In genomic region chr9:12819436-12820185, GRCh38 we compare ENCODE assay signal across 8 cellular contexts. TPM values are rescaled to one million over a fixed set of nuclear protein-coding genes. Genes with fewer than 3 reads are reported as not detected.
DNase-seq lines count a peak whose midpoint lies in the region; ATAC-seq, FAIRE-seq and TF ChIP-seq lines count a peak whose summit lies in the region.

No MANE protein-coding gene starts in this region.

- WGBS in aorta, 2 donors, result 92 to 93% methylated on average over 9 of the region's 9 CpGs

- H3K27ac ChIP-seq in left ventricle myocardium inferior (replicated peaks), result no peak overlapping the region
- peak overlapping the region; percentile 24 to 36 for H3K27ac ChIP-seq in aorta (ENCODE audit: low read depth in 1 of 2, low read length in 2 of 2)

- H3K9me3 ChIP-seq in left ventricle myocardium inferior (replicated peaks), result no peaks in the 10 kb centered on the region
- H3K9me3 ChIP-seq in aorta (ENCODE audit: control insufficient read depth, low read length), result no peaks in the 10 kb centered on the region

- no peak for TF ChIP-seq POLR2A in GM12892 (IDR thresholded peaks at IDR 0.05; ENCODE audit: low read depth, low read length)

- H3K4me1 ChIP-seq in left ventricle myocardium inferior (peaks cover 20% of the 10 kb centered on the region), aorta (ENCODE audit: control insufficient read depth in 1 of 2, insufficient read depth in 2 of 2, low read length in 2 of 2) (peaks cover 5% of the 10 kb centered on the region in 2 donors)

- H3K27me3 ChIP-seq in left ventricle myocardium inferior (ENCODE audit: low read depth), result no peaks in the 10 kb centered on the region
- H3K27me3 ChIP-seq in aorta (ENCODE audit: control insufficient read depth in 1 of 2, insufficient read depth in 2 of 2, low read length in 1 of 2), result no peaks in the 10 kb centered on the region

- ATAC-seq in Right ventricle myocardium superior (ENCODE audit: poor library complexity) (no peak), aorta (ENCODE audit: low FRiP score) (no peak)

- FAIRE-seq in GM12892 (lab: Jason Lieb, UNC), result no peak

- intact Hi-C loops in left ventricle myocardium inferior (cut with micrococcal nuclease), result loop anchor here (10.0 kb wide), 1 partner anchor 95 kb away; no protein-coding TSS in a partner anchor
- intact Hi-C loops in Right ventricle myocardium superior (cut with DNase I), result no loop called here
- intact Hi-C loops in aorta (cut with DNase I), result loop anchor here (5.0 to 10.0 kb wide), 3 partner anchors 42 to 95 kb away; partner anchors contain the start of gene LURAP1L (in 1 of the 2)

- H3K36me3 ChIP-seq in left ventricle myocardium inferior (no peaks in the 10 kb centered on the region), aorta (ENCODE audit: control insufficient read depth in 1 of 2, insufficient read depth in 2 of 2, low read length in 1 of 2) (no peaks in the 10 kb centered on the region)

- DNase-seq in left ventricle myocardium inferior (no peak), Right ventricle myocardium superior (no peak), epithelial cell of esophagus (ENCODE audit: low read depth) (peak; percentile 51), aorta (no peak), GM12892 (ENCODE audit: insufficient read length) (no peak), activated gamma-delta T cell (lab: John Stamatoyannopoulos, UW) (no peak), KG1 (lab: John Stamatoyannopoulos, UW) (no peak)

- H3K4me3 ChIP-seq in left ventricle myocardium inferior (no peak overlapping the region), epithelial cell of esophagus (ENCODE audit: low read length) (no peak overlapping the region), aorta (ENCODE audit: low read length in 2 of 2) (no peak overlapping the region)

- TF ChIP-seq CTCF in left ventricle myocardium inferior (IDR thresholded peaks at IDR 0.05; ENCODE audit: borderline replicate concordance) (peak; percentile 54), LNCAP (IDR thresholded peaks at IDR 0.05) (peak; percentile 62), epithelial cell of esophagus (IDR thresholded peaks at IDR 0.05; ENCODE audit: insufficient read depth, low read depth, low read length, missing control alignments) (peak; percentile 64)

RNA-seq across cellular contexts. Expression of gene LURAP1L, which starts 44.8 kb away (rescaled TPM):
- total RNA-seq in left ventricle myocardium inferior (2.6 TPM), Right ventricle myocardium superior (2.2 TPM), aorta (10 to 100 TPM; 18.6 to 25.1 TPM)
- 10 to 100 TPM; 13.5 to 26.4 TPM for polyA plus RNA-seq in aorta
- 0.34 TPM for polyA plus RNA-seq in GM12892 (2012; ENCODE audit: missing spikeins)
